Comparison of ENCODE assay signal across 13 cellular contexts in the genomic region with DNA sequence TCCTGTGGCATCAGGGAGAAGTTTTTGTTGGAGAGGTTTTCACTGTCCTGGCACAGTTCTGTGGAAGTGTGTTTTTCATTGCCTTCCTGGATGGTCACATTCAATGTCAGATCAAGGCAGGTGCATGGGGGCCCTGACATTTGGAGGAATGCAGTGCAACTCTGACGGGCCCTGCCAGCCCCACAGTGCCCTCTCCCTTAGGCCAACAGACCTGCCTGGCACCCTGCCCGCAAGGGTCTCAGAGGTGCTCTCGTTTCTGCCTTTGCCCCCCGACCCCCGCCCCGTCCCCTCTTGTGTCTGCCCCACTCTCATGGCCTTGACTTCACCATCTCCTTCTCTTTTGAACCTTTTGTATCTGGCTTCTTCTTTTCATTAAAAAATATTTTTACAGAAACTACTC.
DNase-seq lines count a peak whose midpoint lies in the region; TF ChIP-seq lines count a peak whose summit lies in the region.
"Had no signal": no experiment of that assay in that cellular context is flagged by ENCODE, and none has a peak within 500 bp of the region (broad histone marks: within the 10 kb centered on the region; RNA-seq: fewer than 3 reads in every experiment).

No MANE protein-coding gene starts in this region.

- H3K9me3 ChIP-seq in sigmoid colon, result no peaks in the 10 kb centered on the region
- no peaks in the 10 kb centered on the region for H3K9me3 ChIP-seq in ascending aorta
- H3K9me3 ChIP-seq: HAP-1 had no signal

- H3K27me3 ChIP-seq in sigmoid colon, result peaks cover 0 to 25% (median 16%) of the 10 kb centered on the region in 3 donors
- H3K27me3 ChIP-seq in ascending aorta, result no peaks in the 10 kb centered on the region

- no peaks in the 10 kb centered on the region for H3K4me1 Mint-ChIP-seq in activated CD4-positive, alpha-beta memory T cell treated with anti-CD3 and anti-CD28 coated beads for 36 hours (ENCODE audit: low read depth)
- H3K4me1 Mint-ChIP-seq in activated CD4-positive, alpha-beta memory T cell treated with anti-CD3 and anti-CD28 coated beads, Interleukin-2, amount 10 ng/mL, durations not matched to agents 7 days and 5 days, result peaks cover 2% of the 10 kb centered on the region

- no peak for TF ChIP-seq POLR2A in sigmoid colon (IDR thresholded peaks at IDR 0.05)

- 76 to 86% methylated on average over 6 of the region's 6 CpGs for WGBS in sigmoid colon, 2 donors

- TF ChIP-seq EP300 in sigmoid colon (IDR thresholded peaks at IDR 0.05), result no peak

- no peak for TF ChIP-seq CTCF in sigmoid colon (IDR thresholded peaks at IDR 0.05)
- no peak for TF ChIP-seq CTCF in ascending aorta (IDR thresholded peaks at IDR 0.05)

- no peak overlapping the region for H3K4me3 Mint-ChIP-seq in activated CD4-positive, alpha-beta memory T cell treated with anti-CD3 and anti-CD28 coated beads for 36 hours
- H3K4me3 Mint-ChIP-seq in activated CD4-positive, alpha-beta memory T cell treated with anti-CD3 and anti-CD28 coated beads, Interleukin-2, amount 10 ng/mL, durations not matched to agents 7 days and 5 days, result no peak overlapping the region
- H3K4me3 Mint-ChIP-seq: CD8-positive, alpha-beta T cell had no signal

- intact Hi-C loops in activated CD4-positive, alpha-beta memory T cell treated with anti-CD3 and anti-CD28 coated beads for 36 hours (cut with micrococcal nuclease), result no loop called here
- intact Hi-C loops in sigmoid colon (cut with DNase I) (no loop called here), ascending aorta (cut with DNase I) (no loop called here)

- H3K9me3 Mint-ChIP-seq in activated CD4-positive, alpha-beta memory T cell treated with anti-CD3 and anti-CD28 coated beads for 36 hours, result no peaks in the 10 kb centered on the region
- no peaks in the 10 kb centered on the region for H3K9me3 Mint-ChIP-seq in activated CD4-positive, alpha-beta memory T cell treated with anti-CD3 and anti-CD28 coated beads, Interleukin-2, amount 10 ng/mL, durations not matched to agents 7 days and 5 days
- H3K9me3 Mint-ChIP-seq: CD8-positive, alpha-beta T cell had no signal

- H3K27ac ChIP-seq in sigmoid colon, result no peak overlapping the region
- no peak overlapping the region for H3K27ac ChIP-seq in ascending aorta
- H3K27ac ChIP-seq: 22Rv1 had no signal

- H3K27ac Mint-ChIP-seq in activated CD4-positive, alpha-beta memory T cell treated with anti-CD3 and anti-CD28 coated beads for 36 hours, result no peak overlapping the region
- H3K27ac Mint-ChIP-seq in activated CD4-positive, alpha-beta memory T cell treated with anti-CD3 and anti-CD28 coated beads, Interleukin-2, amount 10 ng/mL, durations not matched to agents 7 days and 5 days, result no peak overlapping the region
- H3K27ac Mint-ChIP-seq: CD8-positive, alpha-beta T cell had no signal

- H3K4me3 ChIP-seq in sigmoid colon (no peak overlapping the region), ascending aorta (no peak overlapping the region)
- H3K4me3 ChIP-seq: HAP-1 had no signal

- CTCF ChIA-PET in activated CD4-positive, alpha-beta memory T cell treated with anti-CD3 and anti-CD28 coated beads for 36 hours (lab: Charles Lee), result no interaction called here
- CTCF ChIA-PET in activated CD4-positive, alpha-beta memory T cell treated with anti-CD3 and anti-CD28 coated beads, Interleukin-2, amount 10 ng/mL, durations not matched to agents 7 days and 5 days (lab: Charles Lee), result no interaction called here

- peaks cover 19% of the 10 kb centered on the region for H3K27me3 Mint-ChIP-seq in activated CD4-positive, alpha-beta memory T cell treated with anti-CD3 and anti-CD28 coated beads for 36 hours
- H3K27me3 Mint-ChIP-seq in activated CD4-positive, alpha-beta memory T cell treated with anti-CD3 and anti-CD28 coated beads, Interleukin-2, amount 10 ng/mL, durations not matched to agents 7 days and 5 days, result peaks cover 37% of the 10 kb centered on the region

- POLR2A ChIA-PET in activated CD4-positive, alpha-beta memory T cell treated with anti-CD3 and anti-CD28 coated beads for 36 hours (lab: Charles Lee), result interaction anchor here (0.7 kb wide), 1 partner anchor 248 kb away, joined by 3 read pairs; no protein-coding TSS in a partner anchor
- POLR2A ChIA-PET in activated CD4-positive, alpha-beta memory T cell treated with anti-CD3 and anti-CD28 coated beads, Interleukin-2, amount 10 ng/mL, durations not matched to agents 7 days and 5 days (lab: Charles Lee), result no interaction called here

- H3K4me1 ChIP-seq in sigmoid colon, result peaks cover 0 to 11% (median 7%) of the 10 kb centered on the region in 4 donors
- H3K4me1 ChIP-seq in ascending aorta, result no peaks in the 10 kb centered on the region
- H3K4me1 ChIP-seq: HAP-1 had no signal

- DNase-seq in activated CD4-positive, alpha-beta memory T cell treated with anti-CD3 and anti-CD28 coated beads for 36 hours, result peak; percentile 2
- no peak for DNase-seq in activated CD4-positive, alpha-beta memory T cell treated with anti-CD3 and anti-CD28 coated beads, Interleukin-2, amount 10 ng/mL, durations not matched to agents 7 days and 5 days
- DNase-seq in mesenteric fat pad (ENCODE audit: low spot score) (peak; percentile 76), sigmoid colon (peak; percentile 46), NCI-H774 (lab: John Stamatoyannopoulos, UW) (no peak), ascending aorta (ENCODE audit: low spot score in 2 of 2) (no peak)
- no peak for DNase-seq in activated CD8-positive, alpha-beta memory T cell treated with anti-CD3 and anti-CD28 coated beads for 24 hours
- DNase-seq: COR-L47, DMS153, GF-D8 had no signal

- H3K36me3 ChIP-seq in sigmoid colon, result no peaks in the 10 kb centered on the region
- no peaks in the 10 kb centered on the region for H3K36me3 ChIP-seq in ascending aorta
- H3K36me3 ChIP-seq: HAP-1 had no signal

- H3K36me3 Mint-ChIP-seq in activated CD4-positive, alpha-beta memory T cell treated with anti-CD3 and anti-CD28 coated beads for 36 hours, result no peaks in the 10 kb centered on the region
- no peaks in the 10 kb centered on the region for H3K36me3 Mint-ChIP-seq in activated CD4-positive, alpha-beta memory T cell treated with anti-CD3 and anti-CD28 coated beads, Interleukin-2, amount 10 ng/mL, durations not matched to agents 7 days and 5 days (ENCODE audit: low read depth)
- H3K36me3 Mint-ChIP-seq: CD8-positive, alpha-beta T cell had no signal

Comparison
In these comparisons a context has a peak if more than half of its experiments do, and no peak if none do; other contexts are left out.
1. DNase-seq: peak in activated CD4-positive, alpha-beta memory T cell treated with anti-CD3 and anti-CD28 coated beads for 36 hours (single experiment), mesenteric fat pad (single experiment) and sigmoid colon (single experiment); none in activated CD4-positive, alpha-beta memory T cell treated with anti-CD3 and anti-CD28 coated beads, Interleukin-2, amount 10 ng/mL, durations not matched to agents 7 days and 5 days (single experiment), activated CD8-positive, alpha-beta memory T cell treated with anti-CD3 and anti-CD28 coated beads for 24 hours (single experiment), NCI-H774 (single experiment) and ascending aorta (0 of 2).